In genomic region chr2:121375621-121376159, GRCh38 we compare ENCODE assay signal across 16 cellular contexts.
"Had no signal": no experiment of that assay in that cellular context is flagged by ENCODE, and none has a peak within 500 bp of the region (broad histone marks: within the 10 kb centered on the region; RNA-seq: fewer than 3 reads in every experiment).

No MANE protein-coding gene starts in this region.

- ATAC-seq: esophagus mucosa; foreskin keratinocyte; lower lobe of right lung; sciatic nerve; stimulated activated effector memory CD8-positive, alpha-beta T cell treated with anti-CD3 and anti-CD28 coated beads, Interleukin-12 subunit alpha, Interleukin-12 subunit beta, amount 100 ng/mL, for 72 hours; T-cell had no signal

- H3K36me3 ChIP-seq: neural progenitor cell, ovary, uterus had no signal

- H3K9me3 ChIP-seq: lower lobe of right lung, ovary, uterus had no signal

- H3K4me3 Mint-ChIP-seq: activated naive CD8-positive, alpha-beta T cell treated with anti-CD3 and anti-CD28 coated beads for 36 hours; activated T-helper 1 cell treated with anti-CD3 and anti-CD28 coated beads, Interleukin-12 subunit alpha, Interleukin-12 subunit beta, Interleukin-2, Interleukin-4 antibody, amounts not matched to agents 30 ng/mL and 10 ng/mL and 1 ng/mL, durations not matched to agents 14 hours and 24 hours and 36 hours; immature natural killer cell; naive B cell; neural progenitor cell; stimulated activated effector memory CD8-positive, alpha-beta T cell treated with anti-CD3 and anti-CD28 coated beads, Interleukin-12 subunit alpha, Interleukin-12 subunit beta, amount 100 ng/mL, for 72 hours; T-cell had no signal

- H3K27ac ChIP-seq: foreskin keratinocyte, lower lobe of right lung, neural progenitor cell, ovary, uterus had no signal

- H3K9me3 Mint-ChIP-seq: activated naive CD8-positive, alpha-beta T cell treated with anti-CD3 and anti-CD28 coated beads for 36 hours; activated T-helper 1 cell treated with anti-CD3 and anti-CD28 coated beads, Interleukin-12 subunit alpha, Interleukin-12 subunit beta, Interleukin-2, Interleukin-4 antibody, amounts not matched to agents 30 ng/mL and 10 ng/mL and 1 ng/mL, durations not matched to agents 14 hours and 24 hours and 36 hours; immature natural killer cell; neural progenitor cell; stimulated activated effector memory CD8-positive, alpha-beta T cell treated with anti-CD3 and anti-CD28 coated beads, Interleukin-12 subunit alpha, Interleukin-12 subunit beta, amount 100 ng/mL, for 72 hours; T-cell had no signal

- H3K27me3 Mint-ChIP-seq: activated naive CD8-positive, alpha-beta T cell treated with anti-CD3 and anti-CD28 coated beads for 36 hours; naive B cell; T-cell had no signal

- H3K4me1 Mint-ChIP-seq: neural progenitor cell; stimulated activated effector memory CD8-positive, alpha-beta T cell treated with anti-CD3 and anti-CD28 coated beads, Interleukin-12 subunit alpha, Interleukin-12 subunit beta, amount 100 ng/mL, for 72 hours; T-cell had no signal

- H3K4me1 ChIP-seq: foreskin keratinocyte, lower lobe of right lung, neural progenitor cell, uterus had no signal

- DNase-seq: activated CD4-positive, CD25-positive, alpha-beta regulatory T cell treated with anti-CD3 and anti-CD28 coated beads, Interleukin-2, amount 50 U/mL, for 72 hours; activated naive CD8-positive, alpha-beta T cell treated with anti-CD3 and anti-CD28 coated beads for 36 hours; anterior cingulate cortex; foreskin keratinocyte; immature natural killer cell; lower lobe of right lung; naive B cell; ovary; stimulated activated CD4-positive, alpha-beta T cell treated with anti-CD3 and anti-CD28 coated beads, Interleukin-1b, Interleukin-23, amount 100 ng/mL, for 48 hours; T-cell; uterus had no signal

- H3K27me3 ChIP-seq: foreskin keratinocyte, neural progenitor cell, ovary, uterus had no signal

- H3K27ac Mint-ChIP-seq: activated naive CD8-positive, alpha-beta T cell treated with anti-CD3 and anti-CD28 coated beads for 36 hours; activated T-helper 1 cell treated with anti-CD3 and anti-CD28 coated beads, Interleukin-12 subunit alpha, Interleukin-12 subunit beta, Interleukin-2, Interleukin-4 antibody, amounts not matched to agents 30 ng/mL and 10 ng/mL and 1 ng/mL, durations not matched to agents 14 hours and 24 hours and 36 hours; naive B cell; neural progenitor cell; stimulated activated effector memory CD8-positive, alpha-beta T cell treated with anti-CD3 and anti-CD28 coated beads, Interleukin-12 subunit alpha, Interleukin-12 subunit beta, amount 100 ng/mL, for 72 hours; T-cell had no signal

- H3K9ac ChIP-seq: neural progenitor cell had no signal

- H2AFZ ChIP-seq: neural progenitor cell had no signal

- H3K4me2 ChIP-seq: neural progenitor cell had no signal

- H3K4me3 ChIP-seq: lower lobe of right lung, neural progenitor cell, ovary, uterus had no signal
